8 cellular contexts compared by ENCODE assay signal in genomic region chr6:24931752-24932691, GRCh38. TPM values are rescaled to one million over a fixed set of nuclear protein-coding genes. Genes with fewer than 3 reads are reported as not detected.
DNase-seq lines count a peak whose midpoint lies in the region; ATAC-seq and TF ChIP-seq lines count a peak whose summit lies in the region.

No MANE protein-coding gene starts in this region.

- peak; percentile 31 for ATAC-seq in GM21360 (IDR thresholded peaks at IDR 0.05; ENCODE audit: unreplicated experiment)
- peak; percentile 27 for ATAC-seq in esophagus mucosa

- peak overlapping the region in 10 of 11 experiments; percentile 53 to 82 (median 66); a peak in 19 of 22 replicates for H3K9ac ChIP-seq in BLaER1 treated with 17β-estradiol and CSF1 and Interleukin-3, amounts not matched to agents 10 nM and 100 nM

- no peaks in the 10 kb centered on the region for H3K9me3 ChIP-seq in BLaER1 treated with 17β-estradiol and CSF1 and Interleukin-3, amounts not matched to agents 10 nM and 100 nM (replicated peaks in 1 of 11)
- H3K9me3 ChIP-seq in right atrium auricular region (no peaks in the 10 kb centered on the region), WERI-Rb-1 (ENCODE audit: severe bottlenecking) (no peaks in the 10 kb centered on the region)

- no peak for TF ChIP-seq CTCF in right atrium auricular region (IDR thresholded peaks at IDR 0.05)
- no peak for TF ChIP-seq CTCF in WERI-Rb-1 (IDR thresholded peaks at IDR 0.05; ENCODE audit: low read depth, low read length)

- peak overlapping the region in 9 of 11 experiments; percentile 78 to 89 (median 81); a peak in 19 of 22 replicates for H3K27ac ChIP-seq in BLaER1 treated with 17β-estradiol and CSF1 and Interleukin-3, amounts not matched to agents 10 nM and 100 nM
- H3K27ac ChIP-seq in right atrium auricular region (no peak overlapping the region), WERI-Rb-1 (no peak overlapping the region)

- 0 out of 22 replicates have a peak, but pooled peaks cover 0 to 5% (median 0%) of the 10 kb centered on the region in 11 experiments for H3K36me3 ChIP-seq in BLaER1 treated with 17β-estradiol and CSF1 and Interleukin-3, amounts not matched to agents 10 nM and 100 nM
- no peaks in the 10 kb centered on the region for H3K36me3 ChIP-seq in right atrium auricular region
- H3K36me3 ChIP-seq in WERI-Rb-1: no peaks in the 10 kb centered on the region

- DNase-seq in NCI-H226 (peak; percentile 24), AG20443 (ENCODE audit: low spot score) (no peak), right atrium auricular region (ENCODE audit: low spot score) (no peak), NCI-H526 treated with DMSO at 0.1 percent for 48 hours (lab: John Stamatoyannopoulos, UW) (no peak), WERI-Rb-1 (no peak)

- peaks cover 79 to 97% (median 89%) of the 10 kb centered on the region in 10 experiments for H3K4me1 ChIP-seq in BLaER1 treated with 17β-estradiol and CSF1 and Interleukin-3, amounts not matched to agents 10 nM and 100 nM
- H3K4me1 ChIP-seq in right atrium auricular region: peaks cover 0 to 24% of the 10 kb centered on the region in 2 donors

- no peaks in the 10 kb centered on the region for H4K20me1 ChIP-seq in BLaER1 treated with 17β-estradiol and CSF1 and Interleukin-3, amounts not matched to agents 10 nM and 100 nM

- H3K4me2 ChIP-seq in BLaER1 treated with 17β-estradiol and CSF1 and Interleukin-3, amounts not matched to agents 10 nM and 100 nM: peak overlapping the region; percentile 68 to 93 (median 85)

- H3K4me3 ChIP-seq in BLaER1 treated with 17β-estradiol and CSF1 and Interleukin-3, amounts not matched to agents 10 nM and 100 nM: peak overlapping the region; percentile 6 to 72 (median 38); a peak in 14 of 20 replicates
- H3K4me3 ChIP-seq in right atrium auricular region (no peak overlapping the region), WERI-Rb-1 (ENCODE audit: low read depth, low read length) (no peak overlapping the region)

- no peaks in the 10 kb centered on the region for H3K27me3 ChIP-seq in BLaER1 treated with 17β-estradiol and CSF1 and Interleukin-3, amounts not matched to agents 10 nM and 100 nM
- H3K27me3 ChIP-seq in right atrium auricular region (no peaks in the 10 kb centered on the region), WERI-Rb-1 (ENCODE audit: insufficient read depth, low read depth, severe bottlenecking) (no peaks in the 10 kb centered on the region)

RNA-seq across cellular contexts. Expression of gene RIPOR2, which starts 3.7 kb away (rescaled TPM):
- total RNA-seq in esophagus mucosa: 2.1 TPM
- 1 to 10 TPM; 2.4 to 7.3 TPM for total RNA-seq in right atrium auricular region

Comparison
In these comparisons a context has a peak if more than half of its experiments do, and no peak if none do; other contexts are left out.
1. H3K27ac ChIP-seq: peak in BLaER1 treated with 17β-estradiol and CSF1 and Interleukin-3, amounts not matched to agents 10 nM and 100 nM (9 of 11); none in right atrium auricular region (0 of 2) and WERI-Rb-1 (single experiment).
2. H3K4me3 ChIP-seq: peak in BLaER1 treated with 17β-estradiol and CSF1 and Interleukin-3, amounts not matched to agents 10 nM and 100 nM (10 of 10); none in right atrium auricular region (0 of 2) and WERI-Rb-1 (single experiment).